14 cellular contexts compared by ENCODE assay signal in the genomic region with DNA sequence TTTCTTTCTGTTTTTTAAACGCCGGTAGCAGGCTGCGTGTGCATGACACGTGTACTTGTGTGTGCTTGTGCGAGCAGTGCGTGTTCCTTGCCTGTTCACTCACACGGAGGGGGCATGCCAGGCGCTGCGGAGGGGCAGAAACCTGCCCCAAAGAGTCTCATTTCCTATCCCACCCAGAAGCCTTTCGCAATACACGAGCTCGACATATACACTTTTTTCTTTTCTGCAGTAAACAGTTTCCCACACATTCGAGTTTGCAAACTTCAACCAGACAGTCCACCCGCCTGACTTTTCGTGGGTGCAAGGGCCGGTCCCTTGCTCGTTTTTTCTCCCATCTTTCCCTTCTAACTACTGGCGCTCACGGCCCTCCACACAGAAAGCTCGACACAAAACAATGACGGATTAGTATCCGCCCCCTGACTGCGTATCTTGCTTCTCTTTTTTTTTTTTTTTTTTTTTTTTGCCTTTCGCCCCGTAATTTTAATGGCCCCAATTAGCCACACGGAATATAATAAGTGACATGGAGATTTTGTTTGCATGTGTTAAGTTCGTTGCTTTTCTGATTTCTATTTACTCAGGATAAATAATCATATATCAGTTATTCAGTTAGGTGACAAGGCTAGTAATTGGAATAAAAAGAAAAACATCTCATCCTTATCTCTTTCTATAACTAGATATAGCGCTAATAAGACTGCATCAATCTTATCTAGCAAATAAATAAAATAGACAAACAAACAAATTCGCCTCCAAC. TPM values are rescaled to one million over a fixed set of nuclear protein-coding genes. Genes with fewer than 3 reads are reported as not detected.
DNase-seq lines count a peak whose midpoint lies in the region; ATAC-seq and TF ChIP-seq lines count a peak whose summit lies in the region.
"Had no signal": no experiment of that assay in that cellular context is flagged by ENCODE, and none has a peak within 500 bp of the region (broad histone marks: within the 10 kb centered on the region; RNA-seq: fewer than 3 reads in every experiment).

No MANE protein-coding gene starts in this region.

- H3K4me3 ChIP-seq in WERI-Rb-1 (ENCODE audit: low read depth, low read length) (no peak overlapping the region), BE2C (ENCODE audit: low read depth, low read length) (no peak overlapping the region)

- no peak overlapping the region for H3K27ac ChIP-seq in WERI-Rb-1
- H3K27ac ChIP-seq: adrenal gland, transverse colon, VCaP had no signal

- peak overlapping the region; percentile 1 for H3K27ac Mint-ChIP-seq in T-helper 1 cell treated with Interleukin-12 subunit alpha and Interleukin-12 subunit beta and Interleukin-4 antibody, amounts not matched to agents 30 μg/mL and 1 μg/mL, for 36 hours
- H3K27ac Mint-ChIP-seq in activated naive CD8-positive, alpha-beta T cell treated with anti-CD3 and anti-CD28 coated beads for 36 hours, result no peak overlapping the region
- H3K27ac Mint-ChIP-seq in natural killer cell treated with Interleukin-12 subunit alpha and Interleukin-12 subunit beta and Interleukin-15 and Interleukin-18, amount 100 ng/mL, for 72 hours, result no peak overlapping the region

- ATAC-seq in natural killer cell treated with Interleukin-12 subunit alpha and Interleukin-12 subunit beta and Interleukin-15 and Interleukin-18, amount 100 ng/mL, for 72 hours, result no peak
- ATAC-seq in HG02588 (IDR thresholded peaks at IDR 0.05; ENCODE audit: unreplicated experiment), result no peak

- peaks cover 7% of the 10 kb centered on the region for H3K36me3 Mint-ChIP-seq in T-helper 1 cell treated with Interleukin-12 subunit alpha and Interleukin-12 subunit beta and Interleukin-4 antibody, amounts not matched to agents 30 μg/mL and 1 μg/mL, for 36 hours (ENCODE audit: low read depth)
- peaks cover 8% of the 10 kb centered on the region for H3K36me3 Mint-ChIP-seq in activated naive CD8-positive, alpha-beta T cell treated with anti-CD3 and anti-CD28 coated beads for 36 hours
- H3K36me3 Mint-ChIP-seq in natural killer cell treated with Interleukin-12 subunit alpha and Interleukin-12 subunit beta and Interleukin-15 and Interleukin-18, amount 100 ng/mL, for 72 hours, result no peaks in the 10 kb centered on the region

- no peaks in the 10 kb centered on the region for H3K36me3 ChIP-seq in WERI-Rb-1
- H3K36me3 ChIP-seq in BE2C, result no peaks in the 10 kb centered on the region
- H3K36me3 ChIP-seq: adrenal gland, transverse colon had no signal

- peaks cover 95% of the 10 kb centered on the region for H3K27me3 Mint-ChIP-seq in T-helper 1 cell treated with Interleukin-12 subunit alpha and Interleukin-12 subunit beta and Interleukin-4 antibody, amounts not matched to agents 30 μg/mL and 1 μg/mL, for 36 hours (ENCODE audit: low read depth)
- peaks cover 97% of the 10 kb centered on the region for H3K27me3 Mint-ChIP-seq in activated naive CD8-positive, alpha-beta T cell treated with anti-CD3 and anti-CD28 coated beads for 36 hours
- H3K27me3 Mint-ChIP-seq in natural killer cell treated with Interleukin-12 subunit alpha and Interleukin-12 subunit beta and Interleukin-15 and Interleukin-18, amount 100 ng/mL, for 72 hours, result peaks cover 62 to 90% of the 10 kb centered on the region in 2 donors

- peaks cover 7% of the 10 kb centered on the region for H3K27me3 ChIP-seq in WERI-Rb-1 (ENCODE audit: insufficient read depth, low read depth, severe bottlenecking)
- peaks cover 93% of the 10 kb centered on the region for H3K27me3 ChIP-seq in BE2C

- H3K4me1 ChIP-seq in BE2C, result no peaks in the 10 kb centered on the region; the same call in 1 of the 2 replicates

- no peaks in the 10 kb centered on the region for H3K9me3 Mint-ChIP-seq in T-helper 1 cell treated with Interleukin-12 subunit alpha and Interleukin-12 subunit beta and Interleukin-4 antibody, amounts not matched to agents 30 μg/mL and 1 μg/mL, for 36 hours
- peaks cover 3% of the 10 kb centered on the region for H3K9me3 Mint-ChIP-seq in activated naive CD8-positive, alpha-beta T cell treated with anti-CD3 and anti-CD28 coated beads for 36 hours
- H3K9me3 Mint-ChIP-seq in natural killer cell treated with Interleukin-12 subunit alpha and Interleukin-12 subunit beta and Interleukin-15 and Interleukin-18, amount 100 ng/mL, for 72 hours, result no peaks in the 10 kb centered on the region

- DNase-seq in T-helper 1 cell, result no peak
- peak; percentile 37 for DNase-seq in GM20000 (ENCODE audit: low spot score)
- DNase-seq in activated naive CD8-positive, alpha-beta T cell treated with anti-CD3 and anti-CD28 coated beads for 36 hours, result no peak
- DNase-seq in natural killer cell treated with Interleukin-12 subunit alpha and Interleukin-12 subunit beta and Interleukin-15 and Interleukin-18, amount 100 ng/mL, for 72 hours (ENCODE audit: low spot score), result no peak
- DNase-seq in WERI-Rb-1, result no peak
- no peak for DNase-seq in BE2C
- DNase-seq: adrenal gland; effector CD4-positive, alpha-beta T cell; transverse colon had no signal

- no peaks in the 10 kb centered on the region for H3K9me3 ChIP-seq in WERI-Rb-1 (ENCODE audit: severe bottlenecking)
- no peaks in the 10 kb centered on the region for H3K9me3 ChIP-seq in BE2C
- H3K9me3 ChIP-seq: adrenal gland, transverse colon had no signal

- H3K4me1 Mint-ChIP-seq in T-helper 1 cell treated with Interleukin-12 subunit alpha and Interleukin-12 subunit beta and Interleukin-4 antibody, amounts not matched to agents 30 μg/mL and 1 μg/mL, for 36 hours (ENCODE audit: low read depth), result peaks cover 12% of the 10 kb centered on the region
- H3K4me1 Mint-ChIP-seq in activated naive CD8-positive, alpha-beta T cell treated with anti-CD3 and anti-CD28 coated beads for 36 hours, result peaks cover 17% of the 10 kb centered on the region
- peaks cover 16 to 24% of the 10 kb centered on the region in 2 donors for H3K4me1 Mint-ChIP-seq in natural killer cell treated with Interleukin-12 subunit alpha and Interleukin-12 subunit beta and Interleukin-15 and Interleukin-18, amount 100 ng/mL, for 72 hours (ENCODE audit: low read depth in 2 of 2)

- TF ChIP-seq CTCF in GM20000 (IDR thresholded peaks at IDR 0.05; ENCODE audit: extremely low read depth, missing control alignments) (no peak), WERI-Rb-1 (IDR thresholded peaks at IDR 0.05; ENCODE audit: low read depth, low read length) (no peak), BE2C (IDR thresholded peaks at IDR 0.05; ENCODE audit: low read depth, low read length) (no peak)

- H3K4me3 Mint-ChIP-seq in T-helper 1 cell treated with Interleukin-12 subunit alpha and Interleukin-12 subunit beta and Interleukin-4 antibody, amounts not matched to agents 30 μg/mL and 1 μg/mL, for 36 hours, result no peak overlapping the region
- peak overlapping the region; percentile 42 for H3K4me3 Mint-ChIP-seq in activated naive CD8-positive, alpha-beta T cell treated with anti-CD3 and anti-CD28 coated beads for 36 hours
- peak overlapping the region; percentile 47 for H3K4me3 Mint-ChIP-seq in natural killer cell treated with Interleukin-12 subunit alpha and Interleukin-12 subunit beta and Interleukin-15 and Interleukin-18, amount 100 ng/mL, for 72 hours

RNA-seq across cellular contexts. Expression of a gene that starts 5.3 kb away (rescaled TPM):
- total RNA-seq in activated naive CD8-positive, alpha-beta T cell treated with anti-CD3 and anti-CD28 coated beads for 36 hours, result not detected
- total RNA-seq in natural killer cell treated with Interleukin-12 subunit alpha and Interleukin-12 subunit beta and Interleukin-15 and Interleukin-18, amount 100 ng/mL, for 72 hours, result not detected
- not detected for polyA plus RNA-seq in BE2C (2012; ENCODE audit: insufficient read depth, insufficient read length, low read depth)
- total RNA-seq: G401, mesenteric fat pad, transverse colon had no signal
- polyA plus RNA-seq: adrenal gland had no signal
